ENCODE assay signal across 1 cellular context in the genomic region with DNA sequence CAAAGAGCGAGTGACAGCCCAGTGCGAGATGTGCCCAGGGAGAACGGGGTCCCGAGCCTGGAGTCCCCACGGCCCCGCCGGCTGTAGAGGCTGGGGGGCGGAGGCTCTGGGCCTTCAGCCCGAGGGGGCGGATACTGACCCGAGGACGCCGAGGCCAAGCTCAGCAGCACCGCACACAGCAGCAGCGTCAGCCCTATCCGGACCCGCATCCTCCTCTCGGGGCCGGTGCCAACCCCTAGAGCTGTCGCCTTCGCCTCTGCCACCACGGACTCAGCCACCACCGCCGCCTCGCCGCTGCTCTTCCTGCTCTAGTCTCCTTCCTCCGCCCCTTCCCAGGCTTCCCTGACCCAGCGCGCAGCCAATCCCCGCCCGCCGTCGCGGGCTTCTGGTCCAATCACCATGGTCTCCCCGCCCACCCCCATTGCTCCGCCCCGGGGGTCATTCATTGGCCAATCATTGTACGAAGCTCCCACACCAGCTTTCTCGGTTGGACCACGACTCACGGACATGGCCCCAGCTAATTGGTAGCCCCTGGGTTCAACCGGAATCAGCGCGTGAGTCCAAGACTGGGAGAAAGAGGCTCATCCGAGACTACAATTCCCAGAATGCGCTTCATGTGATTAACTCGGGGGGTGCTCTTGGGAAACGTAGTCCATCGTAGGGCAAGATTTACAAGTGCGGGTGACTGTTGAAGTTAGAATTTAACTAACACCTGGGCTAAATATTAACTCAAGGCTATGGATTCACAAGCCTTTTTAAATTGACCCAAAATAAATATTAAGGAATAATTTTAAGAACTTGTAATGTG.
A peak's percentile ranks its signal among the peaks of the same experiment; 100 is the strongest.
TF ChIP-seq lines count a peak whose summit lies in the region.

A gene (minus strand): TSS at position 318 of the 808 bp plus-strand sequence. CDS start 109 bp downstream, at position 209.

TF ChIP-seq in HepG2, 621 proteins besides CTCF, POLR2A, EP300 and RAD21 (continued from another document and continues in another):
- TF ChIP-seq, protein P1, sequence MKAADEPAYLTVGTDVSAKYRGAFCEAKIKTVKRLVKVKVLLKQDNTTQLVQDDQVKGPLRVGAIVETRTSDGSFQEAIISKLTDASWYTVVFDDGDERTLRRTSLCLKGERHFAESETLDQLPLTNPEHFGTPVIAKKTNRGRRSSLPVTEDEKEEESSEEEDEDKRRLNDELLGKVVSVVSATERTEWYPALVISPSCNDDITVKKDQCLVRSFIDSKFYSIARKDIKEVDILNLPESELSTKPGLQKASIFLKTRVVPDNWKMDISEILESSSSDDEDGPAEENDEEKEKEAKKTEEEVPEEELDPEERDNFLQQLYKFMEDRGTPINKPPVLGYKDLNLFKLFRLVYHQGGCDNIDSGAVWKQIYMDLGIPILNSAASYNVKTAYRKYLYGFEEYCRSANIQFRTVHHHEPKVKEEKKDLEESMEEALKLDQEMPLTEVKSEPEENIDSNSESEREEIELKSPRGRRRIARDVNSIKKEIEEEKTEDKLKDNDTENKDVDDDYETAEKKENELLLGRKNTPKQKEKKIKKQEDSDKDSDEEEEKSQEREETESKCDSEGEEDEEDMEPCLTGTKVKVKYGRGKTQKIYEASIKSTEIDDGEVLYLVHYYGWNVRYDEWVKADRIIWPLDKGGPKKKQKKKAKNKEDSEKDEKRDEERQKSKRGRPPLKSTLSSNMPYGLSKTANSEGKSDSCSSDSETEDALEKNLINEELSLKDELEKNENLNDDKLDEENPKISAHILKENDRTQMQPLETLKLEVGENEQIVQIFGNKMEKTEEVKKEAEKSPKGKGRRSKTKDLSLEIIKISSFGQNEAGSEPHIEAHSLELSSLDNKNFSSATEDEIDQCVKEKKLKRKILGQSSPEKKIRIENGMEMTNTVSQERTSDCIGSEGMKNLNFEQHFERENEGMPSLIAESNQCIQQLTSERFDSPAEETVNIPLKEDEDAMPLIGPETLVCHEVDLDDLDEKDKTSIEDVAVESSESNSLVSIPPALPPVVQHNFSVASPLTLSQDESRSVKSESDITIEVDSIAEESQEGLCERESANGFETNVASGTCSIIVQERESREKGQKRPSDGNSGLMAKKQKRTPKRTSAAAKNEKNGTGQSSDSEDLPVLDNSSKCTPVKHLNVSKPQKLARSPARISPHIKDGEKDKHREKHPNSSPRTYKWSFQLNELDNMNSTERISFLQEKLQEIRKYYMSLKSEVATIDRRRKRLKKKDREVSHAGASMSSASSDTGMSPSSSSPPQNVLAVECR (CRISPR knock-in tag; IDR thresholded peaks at IDR 0.05; ENCODE audit: borderline replicate concordance) = peak; percentile 91
- TF ChIP-seq, protein P2, sequence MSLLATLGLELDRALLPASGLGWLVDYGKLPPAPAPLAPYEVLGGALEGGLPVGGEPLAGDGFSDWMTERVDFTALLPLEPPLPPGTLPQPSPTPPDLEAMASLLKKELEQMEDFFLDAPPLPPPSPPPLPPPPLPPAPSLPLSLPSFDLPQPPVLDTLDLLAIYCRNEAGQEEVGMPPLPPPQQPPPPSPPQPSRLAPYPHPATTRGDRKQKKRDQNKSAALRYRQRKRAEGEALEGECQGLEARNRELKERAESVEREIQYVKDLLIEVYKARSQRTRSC (CRISPR knock-in tag; IDR thresholded peaks at IDR 0.05; ENCODE audit: low read depth) = no peak
- TF ChIP-seq HNRNPUL1 (IDR thresholded peaks at IDR 0.05; ENCODE audit: low read depth, low read length) (no peak), SMAD3 (CRISPR knock-in tag; IDR thresholded peaks at IDR 0.05) (no peak), ZMYM3 (CRISPR knock-in tag; IDR thresholded peaks at IDR 0.05) (no peak), ZSCAN20 (CRISPR knock-in tag; IDR thresholded peaks at IDR 0.05; ENCODE audit: borderline replicate concordance) (no peak), ZNF225 (CRISPR knock-in tag; IDR thresholded peaks at IDR 0.05) (no peak), CBFB (CRISPR knock-in tag; IDR thresholded peaks at IDR 0.05) (0 out of 2 replicates have a peak, but pooled peaks have one; percentile 31)
- TF ChIP-seq, protein P3, sequence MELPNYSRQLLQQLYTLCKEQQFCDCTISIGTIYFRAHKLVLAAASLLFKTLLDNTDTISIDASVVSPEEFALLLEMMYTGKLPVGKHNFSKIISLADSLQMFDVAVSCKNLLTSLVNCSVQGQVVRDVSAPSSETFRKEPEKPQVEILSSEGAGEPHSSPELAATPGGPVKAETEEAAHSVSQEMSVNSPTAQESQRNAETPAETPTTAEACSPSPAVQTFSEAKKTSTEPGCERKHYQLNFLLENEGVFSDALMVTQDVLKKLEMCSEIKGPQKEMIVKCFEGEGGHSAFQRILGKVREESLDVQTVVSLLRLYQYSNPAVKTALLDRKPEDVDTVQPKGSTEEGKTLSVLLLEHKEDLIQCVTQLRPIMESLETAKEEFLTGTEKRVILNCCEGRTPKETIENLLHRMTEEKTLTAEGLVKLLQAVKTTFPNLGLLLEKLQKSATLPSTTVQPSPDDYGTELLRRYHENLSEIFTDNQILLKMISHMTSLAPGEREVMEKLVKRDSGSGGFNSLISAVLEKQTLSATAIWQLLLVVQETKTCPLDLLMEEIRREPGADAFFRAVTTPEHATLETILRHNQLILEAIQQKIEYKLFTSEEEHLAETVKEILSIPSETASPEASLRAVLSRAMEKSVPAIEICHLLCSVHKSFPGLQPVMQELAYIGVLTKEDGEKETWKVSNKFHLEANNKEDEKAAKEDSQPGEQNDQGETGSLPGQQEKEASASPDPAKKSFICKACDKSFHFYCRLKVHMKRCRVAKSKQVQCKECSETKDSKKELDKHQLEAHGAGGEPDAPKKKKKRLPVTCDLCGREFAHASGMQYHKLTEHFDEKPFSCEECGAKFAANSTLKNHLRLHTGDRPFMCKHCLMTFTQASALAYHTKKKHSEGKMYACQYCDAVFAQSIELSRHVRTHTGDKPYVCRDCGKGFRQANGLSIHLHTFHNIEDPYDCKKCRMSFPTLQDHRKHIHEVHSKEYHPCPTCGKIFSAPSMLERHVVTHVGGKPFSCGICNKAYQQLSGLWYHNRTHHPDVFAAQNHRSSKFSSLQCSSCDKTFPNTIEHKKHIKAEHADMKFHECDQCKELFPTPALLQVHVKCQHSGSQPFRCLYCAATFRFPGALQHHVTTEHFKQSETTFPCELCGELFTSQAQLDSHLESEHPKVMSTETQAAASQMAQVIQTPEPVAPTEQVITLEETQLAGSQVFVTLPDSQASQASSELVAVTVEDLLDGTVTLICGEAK (IDR thresholded peaks at IDR 0.05) = no peak
- TF ChIP-seq, protein P3 (CRISPR knock-in tag; IDR thresholded peaks at IDR 0.05) = no peak; the same call in 1 of the 2 replicates
- TF ChIP-seq, protein P4, sequence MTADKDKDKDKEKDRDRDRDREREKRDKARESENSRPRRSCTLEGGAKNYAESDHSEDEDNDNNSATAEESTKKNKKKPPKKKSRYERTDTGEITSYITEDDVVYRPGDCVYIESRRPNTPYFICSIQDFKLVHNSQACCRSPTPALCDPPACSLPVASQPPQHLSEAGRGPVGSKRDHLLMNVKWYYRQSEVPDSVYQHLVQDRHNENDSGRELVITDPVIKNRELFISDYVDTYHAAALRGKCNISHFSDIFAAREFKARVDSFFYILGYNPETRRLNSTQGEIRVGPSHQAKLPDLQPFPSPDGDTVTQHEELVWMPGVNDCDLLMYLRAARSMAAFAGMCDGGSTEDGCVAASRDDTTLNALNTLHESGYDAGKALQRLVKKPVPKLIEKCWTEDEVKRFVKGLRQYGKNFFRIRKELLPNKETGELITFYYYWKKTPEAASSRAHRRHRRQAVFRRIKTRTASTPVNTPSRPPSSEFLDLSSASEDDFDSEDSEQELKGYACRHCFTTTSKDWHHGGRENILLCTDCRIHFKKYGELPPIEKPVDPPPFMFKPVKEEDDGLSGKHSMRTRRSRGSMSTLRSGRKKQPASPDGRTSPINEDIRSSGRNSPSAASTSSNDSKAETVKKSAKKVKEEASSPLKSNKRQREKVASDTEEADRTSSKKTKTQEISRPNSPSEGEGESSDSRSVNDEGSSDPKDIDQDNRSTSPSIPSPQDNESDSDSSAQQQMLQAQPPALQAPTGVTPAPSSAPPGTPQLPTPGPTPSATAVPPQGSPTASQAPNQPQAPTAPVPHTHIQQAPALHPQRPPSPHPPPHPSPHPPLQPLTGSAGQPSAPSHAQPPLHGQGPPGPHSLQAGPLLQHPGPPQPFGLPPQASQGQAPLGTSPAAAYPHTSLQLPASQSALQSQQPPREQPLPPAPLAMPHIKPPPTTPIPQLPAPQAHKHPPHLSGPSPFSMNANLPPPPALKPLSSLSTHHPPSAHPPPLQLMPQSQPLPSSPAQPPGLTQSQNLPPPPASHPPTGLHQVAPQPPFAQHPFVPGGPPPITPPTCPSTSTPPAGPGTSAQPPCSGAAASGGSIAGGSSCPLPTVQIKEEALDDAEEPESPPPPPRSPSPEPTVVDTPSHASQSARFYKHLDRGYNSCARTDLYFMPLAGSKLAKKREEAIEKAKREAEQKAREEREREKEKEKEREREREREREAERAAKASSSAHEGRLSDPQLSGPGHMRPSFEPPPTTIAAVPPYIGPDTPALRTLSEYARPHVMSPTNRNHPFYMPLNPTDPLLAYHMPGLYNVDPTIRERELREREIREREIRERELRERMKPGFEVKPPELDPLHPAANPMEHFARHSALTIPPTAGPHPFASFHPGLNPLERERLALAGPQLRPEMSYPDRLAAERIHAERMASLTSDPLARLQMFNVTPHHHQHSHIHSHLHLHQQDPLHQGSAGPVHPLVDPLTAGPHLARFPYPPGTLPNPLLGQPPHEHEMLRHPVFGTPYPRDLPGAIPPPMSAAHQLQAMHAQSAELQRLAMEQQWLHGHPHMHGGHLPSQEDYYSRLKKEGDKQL (CRISPR knock-in tag; IDR thresholded peaks at IDR 0.05; ENCODE audit: low read depth) = no peak
- TF ChIP-seq, protein P5, sequence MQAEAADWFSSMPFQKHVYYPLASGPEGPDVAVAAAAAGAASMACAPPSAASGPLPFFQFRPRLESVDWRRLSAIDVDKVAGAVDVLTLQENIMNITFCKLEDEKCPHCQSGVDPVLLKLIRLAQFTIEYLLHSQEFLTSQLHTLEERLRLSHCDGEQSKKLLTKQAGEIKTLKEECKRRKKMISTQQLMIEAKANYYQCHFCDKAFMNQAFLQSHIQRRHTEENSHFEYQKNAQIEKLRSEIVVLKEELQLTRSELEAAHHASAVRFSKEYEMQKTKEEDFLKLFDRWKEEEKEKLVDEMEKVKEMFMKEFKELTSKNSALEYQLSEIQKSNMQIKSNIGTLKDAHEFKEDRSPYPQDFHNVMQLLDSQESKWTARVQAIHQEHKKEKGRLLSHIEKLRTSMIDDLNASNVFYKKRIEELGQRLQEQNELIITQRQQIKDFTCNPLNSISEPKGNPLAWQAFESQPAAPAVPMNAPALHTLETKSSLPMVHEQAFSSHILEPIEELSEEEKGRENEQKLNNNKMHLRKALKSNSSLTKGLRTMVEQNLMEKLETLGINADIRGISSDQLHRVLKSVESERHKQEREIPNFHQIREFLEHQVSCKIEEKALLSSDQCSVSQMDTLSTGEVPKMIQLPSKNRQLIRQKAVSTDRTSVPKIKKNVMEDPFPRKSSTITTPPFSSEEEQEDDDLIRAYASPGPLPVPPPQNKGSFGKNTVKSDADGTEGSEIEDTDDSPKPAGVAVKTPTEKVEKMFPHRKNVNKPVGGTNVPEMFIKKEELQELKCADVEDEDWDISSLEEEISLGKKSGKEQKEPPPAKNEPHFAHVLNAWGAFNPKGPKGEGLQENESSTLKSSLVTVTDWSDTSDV (CRISPR knock-in tag; IDR thresholded peaks at IDR 0.05) = no peak
- TF ChIP-seq, protein P6, sequence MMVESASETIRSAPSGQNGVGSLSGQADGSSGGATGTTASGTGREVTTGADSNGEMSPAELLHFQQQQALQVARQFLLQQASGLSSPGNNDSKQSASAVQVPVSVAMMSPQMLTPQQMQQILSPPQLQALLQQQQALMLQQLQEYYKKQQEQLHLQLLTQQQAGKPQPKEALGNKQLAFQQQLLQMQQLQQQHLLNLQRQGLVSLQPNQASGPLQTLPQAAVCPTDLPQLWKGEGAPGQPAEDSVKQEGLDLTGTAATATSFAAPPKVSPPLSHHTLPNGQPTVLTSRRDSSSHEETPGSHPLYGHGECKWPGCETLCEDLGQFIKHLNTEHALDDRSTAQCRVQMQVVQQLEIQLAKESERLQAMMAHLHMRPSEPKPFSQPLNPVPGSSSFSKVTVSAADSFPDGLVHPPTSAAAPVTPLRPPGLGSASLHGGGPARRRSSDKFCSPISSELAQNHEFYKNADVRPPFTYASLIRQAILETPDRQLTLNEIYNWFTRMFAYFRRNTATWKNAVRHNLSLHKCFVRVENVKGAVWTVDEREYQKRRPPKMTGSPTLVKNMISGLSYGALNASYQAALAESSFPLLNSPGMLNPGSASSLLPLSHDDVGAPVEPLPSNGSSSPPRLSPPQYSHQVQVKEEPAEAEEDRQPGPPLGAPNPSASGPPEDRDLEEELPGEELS (CRISPR knock-in tag; IDR thresholded peaks at IDR 0.05) = no peak
